ENCODE assay signal across 8 cellular contexts in the genomic region with DNA sequence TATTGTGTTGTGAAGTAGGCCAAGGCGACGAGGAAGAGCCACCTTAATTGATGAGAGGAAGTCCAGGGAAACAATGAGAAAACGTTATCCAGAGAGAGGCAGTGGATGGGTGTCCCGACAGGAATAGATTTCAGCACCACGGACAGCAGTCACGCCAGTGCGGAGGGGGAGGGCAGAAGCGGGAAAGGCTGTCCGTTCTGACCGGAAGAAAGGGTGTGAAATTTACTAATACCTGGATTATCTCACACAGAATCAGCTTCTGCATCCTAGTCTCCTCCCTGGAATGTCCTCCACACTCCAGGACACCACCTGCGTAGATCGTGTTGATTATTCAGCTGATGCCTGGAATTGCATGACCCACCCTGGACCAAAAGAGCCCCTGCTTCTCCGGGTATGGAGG. TPM values are rescaled to one million over a fixed set of nuclear protein-coding genes. Genes with fewer than 3 reads are reported as not detected.
DNase-seq lines count a peak whose midpoint lies in the region; ATAC-seq and TF ChIP-seq lines count a peak whose summit lies in the region.

No MANE protein-coding gene starts in this region.

- H3K9me3 ChIP-seq in parathyroid adenoma (ENCODE audit: control insufficient read depth, low read length), result no peaks in the 10 kb centered on the region

- H3K4me2 ChIP-seq in parathyroid adenoma (ENCODE audit: low read length), result no peak overlapping the region

- no peaks in the 10 kb centered on the region for H3K36me3 Mint-ChIP-seq in activated T-cell treated with anti-CD3 and anti-CD28 coated beads, Interleukin-2, amount 50 U/mL, for 4 hours (ENCODE audit: insufficient read depth)

- DNase-seq in ELF-1 (ENCODE audit: low read depth, low spot score), result peak; percentile 82
- peak; percentile 18 for DNase-seq in NCI-H1048 (lab: John Stamatoyannopoulos, UW)
- DNase-seq in activated T-cell treated with anti-CD3 and anti-CD28 coated beads, Interleukin-2, amount 50 U/mL, for 4 hours, result peak; percentile 7
- DNase-seq in foreskin keratinocyte, result peak; percentile 8 to 30
- no peak for DNase-seq in effector CD8-positive, alpha-beta T cell (lab: John Stamatoyannopoulos, UW)

- no peak for ATAC-seq in activated T-cell treated with anti-CD3 and anti-CD28 coated beads, Interleukin-2, amount 50 U/mL, for 4 hours
- ATAC-seq in foreskin keratinocyte (peak; percentile 46), HG02623 (IDR thresholded peaks at IDR 0.05; ENCODE audit: unreplicated experiment) (no peak), GM19351 (IDR thresholded peaks at IDR 0.05; ENCODE audit: unreplicated experiment) (no peak)

- no peak overlapping the region for H3K9ac ChIP-seq in parathyroid adenoma

- no peak overlapping the region for H3K4me3 Mint-ChIP-seq in activated T-cell treated with anti-CD3 and anti-CD28 coated beads, Interleukin-2, amount 50 U/mL, for 4 hours

- no peaks in the 10 kb centered on the region for H3K9me3 Mint-ChIP-seq in activated T-cell treated with anti-CD3 and anti-CD28 coated beads, Interleukin-2, amount 50 U/mL, for 4 hours

- H3K4me1 Mint-ChIP-seq in activated T-cell treated with anti-CD3 and anti-CD28 coated beads, Interleukin-2, amount 50 U/mL, for 4 hours (ENCODE audit: low read depth), result no peaks in the 10 kb centered on the region

- no peak overlapping the region for H3K4me3 ChIP-seq in parathyroid adenoma (ENCODE audit: low read depth, low read length)

- no peak overlapping the region for H3K27ac ChIP-seq in foreskin keratinocyte
- no peak overlapping the region for H3K27ac ChIP-seq in parathyroid adenoma

- H3K27me3 Mint-ChIP-seq in activated T-cell treated with anti-CD3 and anti-CD28 coated beads, Interleukin-2, amount 50 U/mL, for 4 hours (ENCODE audit: low read depth), result peaks cover 46% of the 10 kb centered on the region

- TF ChIP-seq CTCF in foreskin keratinocyte (conservative IDR thresholded peaks at IDR 0.05), result no peak
- TF ChIP-seq CTCF in parathyroid adenoma (IDR thresholded peaks at IDR 0.05), result no peak

- no peaks in the 10 kb centered on the region for H3K4me1 ChIP-seq in foreskin keratinocyte
- H3K4me1 ChIP-seq in parathyroid adenoma, result no peaks in the 10 kb centered on the region

- H3K36me3 ChIP-seq in parathyroid adenoma (ENCODE audit: control insufficient read depth, insufficient read depth, low read length), result no peaks in the 10 kb centered on the region

- peak overlapping the region; percentile 25 for H2AFZ ChIP-seq in parathyroid adenoma

- no peaks in the 10 kb centered on the region for H3K79me2 ChIP-seq in parathyroid adenoma

- no peaks in the 10 kb centered on the region for H3K27me3 ChIP-seq in foreskin keratinocyte
- H3K27me3 ChIP-seq in parathyroid adenoma (ENCODE audit: control insufficient read depth, insufficient read depth, low read length), result no peaks in the 10 kb centered on the region

RNA-seq across cellular contexts. Expression of gene BPIFA3, which starts 7.4 kb away (rescaled TPM):
- total RNA-seq in activated T-cell treated with anti-CD3 and anti-CD28 coated beads, Interleukin-2, amount 50 U/mL, for 4 hours, result not detected
- total RNA-seq in foreskin keratinocyte, result not detected in 2 replicates
- polyA plus RNA-seq in foreskin keratinocyte, result not detected in 2 replicates

RNA-seq across cellular contexts. Expression of gene BPIFA1, which starts 26.0 kb away (rescaled TPM):
- total RNA-seq in activated T-cell treated with anti-CD3 and anti-CD28 coated beads, Interleukin-2, amount 50 U/mL, for 4 hours, result not detected
- not detected in 2 replicates for total RNA-seq in foreskin keratinocyte
- not detected in 2 replicates for polyA plus RNA-seq in foreskin keratinocyte

RNA-seq across cellular contexts. Expression of gene BPIFA2, which starts 41.8 kb away (rescaled TPM):
- not detected for total RNA-seq in activated T-cell treated with anti-CD3 and anti-CD28 coated beads, Interleukin-2, amount 50 U/mL, for 4 hours
- total RNA-seq in foreskin keratinocyte, result not detected in 2 replicates
- not detected in 2 replicates for polyA plus RNA-seq in foreskin keratinocyte
